Comparison of ENCODE assay signal across 30 cellular contexts in the genomic region with DNA sequence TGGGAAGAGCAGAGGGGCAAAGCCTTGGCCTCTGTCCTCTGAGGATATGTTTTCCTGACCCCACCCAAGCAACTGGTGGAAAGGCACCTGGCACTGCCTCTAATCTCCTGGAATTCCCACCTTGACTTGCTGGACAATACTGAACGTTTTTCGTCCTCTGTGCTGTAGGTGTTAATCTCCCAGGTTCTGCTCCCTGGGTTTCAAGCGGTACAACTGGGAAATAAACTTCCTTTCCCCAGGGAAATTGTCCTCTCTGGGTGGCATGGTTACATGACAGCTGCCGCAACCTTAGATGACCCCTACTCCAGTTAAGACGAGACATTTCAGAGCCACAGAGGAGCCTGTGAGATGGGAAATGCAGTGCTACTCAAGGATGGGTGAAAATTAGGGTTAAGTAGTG. TPM values are rescaled to one million over a fixed set of nuclear protein-coding genes. Genes with fewer than 3 reads are reported as not detected.
DNase-seq lines count a peak whose midpoint lies in the region; ATAC-seq and TF ChIP-seq lines count a peak whose summit lies in the region.
"Had no signal": no experiment of that assay in that cellular context is flagged by ENCODE, and none has a peak within 500 bp of the region (broad histone marks: within the 10 kb centered on the region; RNA-seq: fewer than 3 reads in every experiment).

No MANE protein-coding gene starts in this region.

- DNase-seq in NCI-H524 (lab: John Stamatoyannopoulos, UW) (peak; percentile 7 to 41), SW480 (ENCODE audit: low spot score) (peak; percentile 44), myocyte (ENCODE audit: low read depth) (peak; percentile 83), NCI-H146 treated with DMSO at 0.1 percent for 48 hours (lab: John Stamatoyannopoulos, UW; ENCODE audit: unreplicated experiment) (no peak), NCI-H2227 treated with DMSO at 0.1 percent for 48 hours (lab: John Stamatoyannopoulos, UW) (no peak), GM10266 (ENCODE audit: extremely low spot score) (no peak)
- DNase-seq: activated CD4-positive, alpha-beta T cell treated with anti-CD3 and anti-CD28 coated beads for 48 hours; activated CD8-positive, alpha-beta memory T cell treated with anti-CD3 and anti-CD28 coated beads for 24 hours; activated naive CD8-positive, alpha-beta T cell treated with anti-CD3 and anti-CD28 coated beads, Interleukin-2, amount 50 U/mL, for 24 hours; body of pancreas; DMS79 treated with DMSO at 0.1 percent for 48 hours; GF-D8; glutamatergic neuron; H7; kidney; NCI-H1436 treated with DMSO at 0.1 percent for 48 hours; NCI-H510A; nephron progenitor cell; NK-92 treated with Interleukin-12 subunit alpha and Interleukin-12 subunit beta, amount 100 ng/mL, for 24 hours; pancreas; stimulated activated CD4-positive, alpha-beta T cell treated with anti-CD3 and anti-CD28 coated beads, Interleukin-4, amount 100 ng/mL, for 4 hours; substantia nigra; upper lobe of right lung had no signal

- H3K4me1 ChIP-seq in BLaER1 = peaks cover 45% of the 10 kb centered on the region

- TF ChIP-seq CTCF in GM10266 (IDR thresholded peaks at IDR 0.05; ENCODE audit: control insufficient read depth, insufficient read depth, low read depth, missing control alignments) = no peak

- no peak overlapping the region for H3K9ac ChIP-seq in BLaER1

- peak overlapping the region; percentile 52 for H3K27ac ChIP-seq in BLaER1
- H3K27ac ChIP-seq: body of pancreas, pancreas, right atrium auricular region, SK-N-MC, upper lobe of right lung had no signal

- H3K9me3 ChIP-seq in BLaER1 = no peaks in the 10 kb centered on the region
- H3K9me3 ChIP-seq: body of pancreas, pancreas, right atrium auricular region, upper lobe of right lung had no signal

- H3K36me3 ChIP-seq in BLaER1 = no peaks in the 10 kb centered on the region
- H3K36me3 ChIP-seq: pancreas, right atrium auricular region, upper lobe of right lung had no signal

- no peak for ATAC-seq in HG02610 (IDR thresholded peaks at IDR 0.05; ENCODE audit: unreplicated experiment)
- ATAC-seq: activated naive CD8-positive, alpha-beta T cell treated with anti-CD3 and anti-CD28 coated beads, Interleukin-2, amount 50 U/mL, for 24 hours; body of pancreas; K562; Panc1; stimulated activated memory B cell treated with anti-CD40 and anti-IgM and Interleukin-4, amounts not matched to agents 10 μg/mL and 1 μg/mL and 100 μg/mL, for 72 hours; upper lobe of right lung had no signal

- H4K20me1 ChIP-seq in BLaER1 = no peaks in the 10 kb centered on the region

- H3K4me2 ChIP-seq in BLaER1 = peak overlapping the region; percentile 69

- H3K27me3 ChIP-seq in BLaER1 = no peaks in the 10 kb centered on the region
- H3K27me3 ChIP-seq: body of pancreas, pancreas, right atrium auricular region, upper lobe of right lung had no signal

- H3K4me3 ChIP-seq in BLaER1 = no peak overlapping the region
- H3K4me3 ChIP-seq: body of pancreas, K562, pancreas, right atrium auricular region, SK-N-MC, upper lobe of right lung had no signal

RNA-seq across cellular contexts. Expression of a gene that starts 57.3 kb away (rescaled TPM):
- 46.6 and 59.6 TPM in 2 replicates for total RNA-seq in myocyte
- polyA plus RNA-seq in myocyte (2012) = 34.0 TPM

Comparison
In these comparisons a context has a peak if more than half of its experiments do, and no peak if none do; other contexts are left out.
1. DNase-seq: peak in NCI-H524 (2 of 2), SW480 (single experiment) and myocyte (single experiment); none in NCI-H146 treated with DMSO at 0.1 percent for 48 hours (single experiment), NCI-H2227 treated with DMSO at 0.1 percent for 48 hours (single experiment) and GM10266 (single experiment).